Comparison of ENCODE assay signal across 20 cellular contexts in genomic region chr1:17197696-17198095, GRCh38. TPM values are rescaled to one million over a fixed set of nuclear protein-coding genes. Genes with fewer than 3 reads are reported as not detected.
DNase-seq lines count a peak whose midpoint lies in the region; ATAC-seq and TF ChIP-seq lines count a peak whose summit lies in the region.
"Had no signal": no experiment of that assay in that cellular context is flagged by ENCODE, and none has a peak within 500 bp of the region (broad histone marks: within the 10 kb centered on the region; RNA-seq: fewer than 3 reads in every experiment).

No MANE protein-coding gene starts in this region.

- BruUV-seq in Panc1 (replicated peaks; lab: Mats Ljungman, UMichigan) = no TSS peak

- in situ Hi-C loops in Panc1 (cut with HindIII; ENCODE audit: low pct_unique_long_range_greater_than_20kb, low sequenced_read_pairs) = no loop called here

- H3K4me3 ChIP-seq in Panc1 (ENCODE audit: low read depth in 2 of 2, low read length in 2 of 2) = no peak overlapping the region
- H3K4me3 ChIP-seq: BLaER1 treated with 17β-estradiol and CSF1 and Interleukin-3, amounts not matched to agents 10 nM and 100 nM had no signal

- H3K27ac ChIP-seq in Panc1 (ENCODE audit: low read length) = peak overlapping the region; percentile 89
- H3K27ac ChIP-seq: BLaER1 treated with 17β-estradiol and CSF1 and Interleukin-3, amounts not matched to agents 10 nM and 100 nM had no signal

- POLR2A ChIA-PET in Panc1 (lab: Charles Lee) = no interaction called here

- TF ChIP-seq CTCF in Panc1 (IDR thresholded peaks at IDR 0.05) = no peak

- CTCF ChIA-PET in Panc1 (lab: Charles Lee) = no interaction called here

- no peaks in the 10 kb centered on the region for H3K9me3 ChIP-seq in Panc1 (ENCODE audit: control insufficient read depth, insufficient read depth, low read depth, low read length)
- H3K9me3 ChIP-seq: BLaER1 treated with 17β-estradiol and CSF1 and Interleukin-3, amounts not matched to agents 10 nM and 100 nM had no signal

- DNase-seq in activated CD8-positive, alpha-beta memory T cell treated with anti-CD3 and anti-CD28 coated beads, Interleukin-2, amount 50 U/mL, for 48 hours = peak; percentile 18
- DNase-seq in activated CD8-positive, alpha-beta memory T cell treated with anti-CD3 and anti-CD28 coated beads for 24 hours = no peak
- DNase-seq in Panc1 (ENCODE audit: low read depth, low spot score) (no peak), islet precursor cell (peak; percentile 38), posterior vena cava (ENCODE audit: low spot score) (peak; percentile 5), RKO (ENCODE audit: low spot score) (no peak)
- DNase-seq: 8988T; CD8-positive, alpha-beta T cell; DND-41; Karpas-422; MV-4-11; NCI-H1105 treated with DMSO at 0.1 percent for 48 hours; NCI-H2029 treated with DMSO at 0.1 percent for 48 hours; NCI-H345; NCI-H524 treated with DMSO at 0.1 percent for 48 hours; NCI-H82 had no signal

- H3K36me3 ChIP-seq in Panc1 (ENCODE audit: control insufficient read depth, insufficient read depth, low read length) = no peaks in the 10 kb centered on the region
- H3K36me3 ChIP-seq: BLaER1 treated with 17β-estradiol and CSF1 and Interleukin-3, amounts not matched to agents 10 nM and 100 nM had no signal

- ATAC-seq in Panc1 (no peak), HG03520 (IDR thresholded peaks at IDR 0.05; ENCODE audit: unreplicated experiment) (no peak), HG02840 (IDR thresholded peaks at IDR 0.05; ENCODE audit: low FRiP score, unreplicated experiment) (no peak)
- ATAC-seq: CD8-positive, alpha-beta T cell had no signal

- H3K4me1 ChIP-seq in Panc1 (ENCODE audit: control insufficient read depth, insufficient read depth, low read length) = peaks cover 50% of the 10 kb centered on the region

- intact Hi-C loops in Panc1 (cut with micrococcal nuclease; ENCODE audit: unreplicated experiment) = no loop called here
- intact Hi-C loops in posterior vena cava (cut with DNase I) = no loop called here

- no peaks in the 10 kb centered on the region for H3K27me3 ChIP-seq in Panc1 (ENCODE audit: control insufficient read depth, insufficient read depth, low read length)
- H3K27me3 ChIP-seq: BLaER1 treated with 17β-estradiol and CSF1 and Interleukin-3, amounts not matched to agents 10 nM and 100 nM had no signal

RNA-seq across cellular contexts. Expression of gene PADI1, which starts 7.2 kb away (rescaled TPM):
- total RNA-seq in Panc1 (2021; ENCODE audit: unreplicated experiment) (2.3 TPM), posterior vena cava (not detected)
- polyA plus RNA-seq in Panc1 (2012; ENCODE audit: insufficient read length) = 2.6 TPM
- total RNA-seq: CD8-positive, alpha-beta T cell; OCI-LY7 had no signal

RNA-seq across cellular contexts. Expression of gene PADI3, which starts 51.2 kb away (rescaled TPM):
- total RNA-seq in Panc1 (2021; ENCODE audit: unreplicated experiment) = 3.4 TPM
- 4.4 TPM for polyA plus RNA-seq in Panc1 (2012; ENCODE audit: insufficient read length)
- total RNA-seq in posterior vena cava = not detected
- total RNA-seq: CD8-positive, alpha-beta T cell; OCI-LY7 had no signal

Comparison
In these comparisons a context has a peak if more than half of its experiments do, and no peak if none do; other contexts are left out.
1. DNase-seq: peak in activated CD8-positive, alpha-beta memory T cell treated with anti-CD3 and anti-CD28 coated beads, Interleukin-2, amount 50 U/mL, for 48 hours (single experiment), islet precursor cell (single experiment) and posterior vena cava (single experiment); none in activated CD8-positive, alpha-beta memory T cell treated with anti-CD3 and anti-CD28 coated beads for 24 hours (single experiment), Panc1 (single experiment) and RKO (single experiment).